19 cellular contexts compared by ENCODE assay signal in the genomic region with DNA sequence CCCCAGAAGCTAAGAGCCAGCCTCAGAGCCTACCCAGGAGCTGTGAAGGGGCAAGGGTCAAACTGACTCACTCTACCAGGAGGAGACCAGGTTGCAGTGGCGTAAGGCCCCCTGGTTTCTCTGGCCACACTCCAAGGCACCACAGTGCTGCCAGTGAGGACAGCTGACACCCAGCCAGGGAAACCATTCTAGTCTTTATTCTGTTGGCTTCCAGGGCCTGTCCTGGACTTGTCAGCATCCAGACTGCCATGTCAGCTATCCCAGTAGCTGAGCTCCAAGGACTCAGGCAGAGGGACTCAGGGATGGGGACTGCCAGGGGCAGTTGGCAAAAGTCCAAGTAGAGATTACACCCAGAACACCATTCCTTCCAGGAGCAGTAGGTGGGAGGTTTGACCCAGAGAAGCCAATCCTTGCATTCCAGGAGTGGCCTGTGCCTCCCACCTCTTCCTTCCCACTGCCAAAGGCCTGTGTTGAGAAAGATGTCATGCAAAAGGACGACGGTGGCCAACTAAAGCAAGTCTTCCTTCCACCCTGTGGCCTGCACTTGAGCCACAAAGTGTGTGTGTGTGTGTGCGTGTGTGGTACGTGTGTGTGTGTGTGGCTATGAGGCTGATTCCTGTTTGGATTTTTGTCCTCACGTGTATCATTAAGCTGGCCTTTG. TPM values are rescaled to one million over a fixed set of nuclear protein-coding genes. Genes with fewer than 3 reads are reported as not detected.
DNase-seq lines count a peak whose midpoint lies in the region; ATAC-seq, FAIRE-seq and TF ChIP-seq lines count a peak whose summit lies in the region.
"Had no signal": no experiment of that assay in that cellular context is flagged by ENCODE, and none has a peak within 500 bp of the region (broad histone marks: within the 10 kb centered on the region; RNA-seq: fewer than 3 reads in every experiment).

No MANE protein-coding gene starts in this region.

- H3K27me3 Mint-ChIP-seq in MCF 10A (ENCODE audit: insufficient read depth, unreplicated experiment) = no peaks in the 10 kb centered on the region
- peaks cover 0 to 2% of the 10 kb centered on the region in 2 donors for H3K27me3 Mint-ChIP-seq in T-cell
- H3K27me3 Mint-ChIP-seq in GM23338 (ENCODE audit: insufficient read depth, low read depth, poor library complexity) = peaks cover 4% of the 10 kb centered on the region

- H3K9me2 ChIP-seq in GM23338 (ENCODE audit: insufficient read depth) = no peaks in the 10 kb centered on the region

- BruUV-seq in MCF 10A (replicated peaks; lab: Mats Ljungman, UMichigan) = no TSS peak
- no TSS peak for BruUV-seq in mammary epithelial cell (replicated peaks; lab: Mats Ljungman, UMichigan)

- intact Hi-C loops in MCF 10A (cut with micrococcal nuclease) = no loop called here
- intact Hi-C loops in mammary epithelial cell (cut with micrococcal nuclease) = no loop called here
- intact Hi-C loops in ovary (cut with DNase I) = no loop called here

- no peak for TF ChIP-seq POLR2A in ovary (IDR thresholded peaks at IDR 0.05)

- ATAC-seq in T-cell (replicated peaks in 1 of 4) (no peak), GM23338 (no peak)
- ATAC-seq: esophagus mucosa, left colon had no signal

- CTCF ChIA-PET in MCF 10A (lab: Yijun Ruan, JAX) = interaction anchor here (0.5 to 1.3 kb wide), 4 partner anchors 10 to 167 kb away, joined by 3 to 4 read pairs (median 3); no protein-coding TSS in a partner anchor
- CTCF ChIA-PET in mammary epithelial cell (lab: Charles Lee; ENCODE audit: low non-redundant PET) = no interaction called here
- CTCF ChIA-PET in T-cell (lab: Charles Lee) = no interaction called here

- POLR2A ChIA-PET in MCF 10A (lab: Yijun Ruan, JAX) (interaction anchor here (0.6 to 1.5 kb wide), 4 partner anchors 9 to 73 kb away, joined by 3 to 4 read pairs (median 3); a partner anchor contains a TSS), T-cell (lab: Charles Lee) (no interaction called here)

- H4K20me1 ChIP-seq in mammary epithelial cell (ENCODE audit: insufficient read depth, low read length) = no peaks in the 10 kb centered on the region
- H4K20me1 ChIP-seq in GM23338 (replicated peaks; ENCODE audit: insufficient read depth) = no peaks in the 10 kb centered on the region

- H3K27ac ChIP-seq in mammary epithelial cell (ENCODE audit: insufficient read depth, low read depth, low read length) (no peak overlapping the region), cingulate gyrus (ENCODE audit: low read depth, low read length) (peak overlapping the region; percentile 8), GM23338 (ENCODE audit: low read depth) (no peak overlapping the region), ovary (no peak overlapping the region)
- H3K27ac ChIP-seq: HL-60 had no signal

- H3K36me3 ChIP-seq in mammary epithelial cell (ENCODE audit: insufficient read depth, low read length) = no peaks in the 10 kb centered on the region
- H3K36me3 ChIP-seq in GM23338 (ENCODE audit: insufficient read depth) = no peaks in the 10 kb centered on the region
- H3K36me3 ChIP-seq in ovary = no peaks in the 10 kb centered on the region
- H3K36me3 ChIP-seq: uterus had no signal

- H3K27ac Mint-ChIP-seq in MCF 10A (ENCODE audit: low read depth, unreplicated experiment) (no peak overlapping the region), T-cell (no peak overlapping the region), GM23338 (no peak overlapping the region)
- H3K27ac Mint-ChIP-seq: CD4-positive, CD25-positive, alpha-beta regulatory T cell; mesothelial cell of epicardium had no signal

- H3K4me1 Mint-ChIP-seq in MCF 10A (ENCODE audit: insufficient read depth, unreplicated experiment) = peaks cover 12% of the 10 kb centered on the region
- peaks cover 10 to 16% (median 10%) of the 10 kb centered on the region in 3 donors for H3K4me1 Mint-ChIP-seq in T-cell
- H3K4me1 Mint-ChIP-seq in GM23338 = peaks cover 9% of the 10 kb centered on the region

- no peaks in the 10 kb centered on the region for H3K9me3 Mint-ChIP-seq in MCF 10A (ENCODE audit: unreplicated experiment)
- peaks cover 0 to 3% (median 0%) of the 10 kb centered on the region in 3 donors for H3K9me3 Mint-ChIP-seq in T-cell
- H3K9me3 Mint-ChIP-seq in GM23338 = no peaks in the 10 kb centered on the region
- H3K9me3 Mint-ChIP-seq: mesothelial cell of epicardium had no signal

- no peaks in the 10 kb centered on the region for H3F3A ChIP-seq in GM23338 (replicated peaks; ENCODE audit: low read depth)

- H3K4me3 ChIP-seq in mammary epithelial cell (replicated peaks in 1 of 3; ENCODE audit: insufficient read depth in 1 of 3, low read depth in 2 of 3, low read length in 3 of 3) = no peak overlapping the region
- no peak overlapping the region for H3K4me3 ChIP-seq in GM23338
- H3K4me3 ChIP-seq in ovary = no peak overlapping the region
- H3K4me3 ChIP-seq: smooth muscle cell, uterus had no signal

- H3K4me1 ChIP-seq in mammary epithelial cell (ENCODE audit: insufficient read depth, low read length) (peaks cover 6% of the 10 kb centered on the region), GM23338 (ENCODE audit: insufficient read depth) (peaks cover 9% of the 10 kb centered on the region; the same call in 1 of the 2 replicates), ovary (ENCODE audit: insufficient read depth) (peaks cover 1% of the 10 kb centered on the region)

- H3K4me2 ChIP-seq in mammary epithelial cell (ENCODE audit: insufficient read depth, low read depth, low read length) (no peak overlapping the region), GM23338 (no peak overlapping the region)
- H3K4me2 ChIP-seq: smooth muscle cell had no signal

- TF ChIP-seq EP300 in ovary (IDR thresholded peaks at IDR 0.05) = no peak

- in situ Hi-C loops in mammary epithelial cell (cut with MboI; ENCODE audit: low sequenced_read_pairs in 2 of 2) = no loop called here

- H3K79me2 ChIP-seq in mammary epithelial cell (ENCODE audit: insufficient read depth, low read length) (no peaks in the 10 kb centered on the region), GM23338 (replicated peaks; ENCODE audit: insufficient read depth) (no peaks in the 10 kb centered on the region)

- FAIRE-seq in HTR-8/SVneo (lab: Jason Lieb, UNC) = no peak

- DNase-seq in MCF 10A (ENCODE audit: unreplicated experiment) (peak; percentile 79), mammary epithelial cell (no peak), NCI-H82 (lab: John Stamatoyannopoulos, UW) (peak; percentile 81), T-cell (no peak), GM23338 (ENCODE audit: low spot score) (no peak), HTR-8/SVneo (ENCODE audit: insufficient read length, low spot score) (no peak), ovary (no peak)
- DNase-seq: activated CD4-positive, alpha-beta T cell treated with anti-CD3 and anti-CD28 coated beads for 4 hours; activated effector memory CD4-positive, alpha-beta T cell treated with Interleukin-2 at 50 U/mL for 16 hours; CD4-positive, CD25-positive, alpha-beta regulatory T cell; left colon; SW 1271 had no signal

- WGBS in mammary epithelial cell (ENCODE audit: low coverage, missing lambda C conversion rate) = 45% methylated on average over 6 of the region's 6 CpGs
- WGBS in ovary, 3 donors = 58 to 64% (median 60%) methylated on average over 6 of the region's 6 CpGs

- H3K27me3 ChIP-seq in mammary epithelial cell (ENCODE audit: insufficient read depth, low read length) = no peaks in the 10 kb centered on the region
- H3K27me3 ChIP-seq in GM23338 (ENCODE audit: insufficient read depth) = no peaks in the 10 kb centered on the region
- no peaks in the 10 kb centered on the region for H3K27me3 ChIP-seq in ovary
- H3K27me3 ChIP-seq: uterus had no signal

- H3K9ac ChIP-seq in mammary epithelial cell (ENCODE audit: insufficient read depth, low read length) = no peak overlapping the region

- H3K4me3 Mint-ChIP-seq in MCF 10A (ENCODE audit: unreplicated experiment) (no peak overlapping the region), T-cell (no peak overlapping the region), GM23338 (no peak overlapping the region)
- H3K4me3 Mint-ChIP-seq: mesothelial cell of epicardium had no signal

- no peaks in the 10 kb centered on the region for H3K36me3 Mint-ChIP-seq in MCF 10A (ENCODE audit: insufficient read depth, unreplicated experiment)
- peaks cover 44% of the 10 kb centered on the region for H3K36me3 Mint-ChIP-seq in T-cell
- H3K36me3 Mint-ChIP-seq in GM23338 (ENCODE audit: low read depth) = no peaks in the 10 kb centered on the region; the same call in 2 of the 3 replicates

- dilution Hi-C loops in mammary epithelial cell (cut with HindIII; ENCODE audit: low sequenced_read_pairs) = no loop called here

- H3K9me3 ChIP-seq in mammary epithelial cell (replicated peaks; ENCODE audit: insufficient read depth, low read length) (no peaks in the 10 kb centered on the region), ovary (no peaks in the 10 kb centered on the region)
- H3K9me3 ChIP-seq: uterus had no signal

- TF ChIP-seq CTCF in MCF 10A (IDR thresholded peaks at IDR 0.05; ENCODE audit: unreplicated experiment) = no peak
- no peak for TF ChIP-seq CTCF in mammary epithelial cell (conservative IDR thresholded peaks at IDR 0.05 in 1 of 2, IDR thresholded peaks at IDR 0.05 in 1 of 2; ENCODE audit: extremely low read depth in 1 of 2, insufficient read depth in 1 of 2, low read depth in 1 of 2, low read length in 2 of 2)
- no peak for TF ChIP-seq CTCF in GM23338 (conservative IDR thresholded peaks at IDR 0.05; ENCODE audit: low read depth in 2 of 2)
- TF ChIP-seq CTCF in ovary (IDR thresholded peaks at IDR 0.05) = no peak

- no peak overlapping the region for H2AFZ ChIP-seq in mammary epithelial cell (ENCODE audit: low read depth, low read length)
- no peak overlapping the region for H2AFZ ChIP-seq in GM23338

RNA-seq across cellular contexts. Expression of a gene that starts 3.6 kb away (rescaled TPM):
- total RNA-seq in MCF 10A (2022) = 1.8 and 2.2 TPM in 2 replicates
- 10 to 100 TPM in 1 of 2 donors, 1 to 10 TPM in 1; 6.7 to 11.0 TPM for total RNA-seq in mammary epithelial cell
- polyA plus RNA-seq in mammary epithelial cell = 3.2 TPM
- polyA minus RNA-seq in mammary epithelial cell = 6.0 TPM
- total RNA-seq in T-cell = 1 to 10 TPM in 4 of 5 donors, under 1 TPM in 1; 0.90 to 9.9 (median 1.8) TPM
- 34.1 and 39.4 TPM in 2 replicates for total RNA-seq in GM23338 (2014; rRNA removed; shearing (Covaris generic))
- polyA plus RNA-seq in GM23338 (2016; fragmentation: Nextera tagmentation; extraction: Ambion mirVana) = 5.9 and 6.8 TPM in 2 replicates
- total RNA-seq in ovary = 10 to 100 TPM in 6 of 7 donors, 1 to 10 TPM in 1; 9.9 to 24.1 (median 15.2) TPM
- polyA plus RNA-seq in ovary = 1 to 10 TPM; 3.7 to 8.0 TPM

RNA-seq across cellular contexts. Expression of a gene that starts 25.2 kb away (rescaled TPM):
- total RNA-seq in MCF 10A (2022) (1.0 and 1.3 TPM in 2 replicates), mammary epithelial cell (1 to 10 TPM; 2.1 to 2.7 TPM), T-cell (1 to 10 TPM; 2.5 to 6.8 (median 4.6) TPM), ovary (1 to 10 TPM in 1 of 7 donors, under 1 TPM in 5, not detected in 1; 0.48 to 1.6 (median 0.67) TPM)
- polyA plus RNA-seq in mammary epithelial cell (0.24 TPM), GM23338 (2016; fragmentation: Nextera tagmentation; extraction: Ambion mirVana) (not detected in 2 replicates), ovary (under 1 TPM in 1 of 2 donors, not detected in 1; 0.23 TPM)
- not detected for polyA minus RNA-seq in mammary epithelial cell
- 1.1 TPM in 1 of 2 replicates, not detected in the other for total RNA-seq in GM23338 (2014; rRNA removed; shearing (Covaris generic))
- polyA plus RNA-seq: CD4-positive, CD25-positive, alpha-beta regulatory T cell had no signal

RNA-seq across cellular contexts. Expression of a gene that starts 34.6 kb away (rescaled TPM):
- total RNA-seq in MCF 10A (2022) = 8.1 and 8.6 TPM in 2 replicates
- 10 to 100 TPM; 13.2 to 14.0 TPM for total RNA-seq in mammary epithelial cell
- 5.2 TPM for polyA plus RNA-seq in mammary epithelial cell
- 19.6 TPM for polyA minus RNA-seq in mammary epithelial cell
- 100 to 1,000 TPM in 2 of 5 donors, 10 to 100 TPM in 3; 54.0 to 198 (median 63.5) TPM for total RNA-seq in T-cell
- total RNA-seq in GM23338 (2014; rRNA removed; shearing (Covaris generic)) = 14.6 and 15.4 TPM in 2 replicates
- polyA plus RNA-seq in GM23338 (2016; fragmentation: Nextera tagmentation; extraction: Ambion mirVana) = 5.6 and 9.5 TPM in 2 replicates
- total RNA-seq in ovary = 10 to 100 TPM; 44.8 to 94.2 (median 70.8) TPM
- 10 to 100 TPM; 37.2 to 38.0 TPM for polyA plus RNA-seq in ovary

RNA-seq across cellular contexts. Expression of a gene that starts 35.8 kb away (rescaled TPM):
- total RNA-seq in MCF 10A (2022) (28.1 and 30.2 TPM in 2 replicates), mammary epithelial cell (10 to 100 TPM; 28.5 to 30.9 TPM), T-cell (10 to 100 TPM; 49.4 to 87.5 (median 65.2) TPM), ovary (10 to 100 TPM; 18.7 to 31.7 (median 26.5) TPM)
- polyA plus RNA-seq in mammary epithelial cell (19.6 TPM), GM23338 (2016; fragmentation: Nextera tagmentation; extraction: Ambion mirVana) (23.3 and 27.6 TPM in 2 replicates), ovary (10 to 100 TPM in 1 of 2 donors, 1 to 10 TPM in 1; 2.9 to 30.0 TPM)
- 18.1 TPM for polyA minus RNA-seq in mammary epithelial cell
- total RNA-seq in GM23338 (2014; rRNA removed; shearing (Covaris generic)) = 22.4 and 34.1 TPM in 2 replicates

RNA-seq across cellular contexts. Expression of a gene that starts 40.6 kb away (rescaled TPM):
- total RNA-seq in MCF 10A (2022) = 0.52 and 0.91 TPM in 2 replicates
- total RNA-seq in mammary epithelial cell = 10 to 100 TPM; 16.2 to 42.3 TPM
- 16.4 TPM for polyA plus RNA-seq in mammary epithelial cell
- 16.9 TPM for polyA minus RNA-seq in mammary epithelial cell
- 1 to 10 TPM; 2.5 to 9.6 (median 5.1) TPM for total RNA-seq in T-cell
- total RNA-seq in GM23338 (2014; rRNA removed; shearing (Covaris generic)) = 74.5 and 107 TPM in 2 replicates
- 89.8 and 97.8 TPM in 2 replicates for polyA plus RNA-seq in GM23338 (2016; fragmentation: Nextera tagmentation; extraction: Ambion mirVana)
- 1 to 10 TPM; 1.4 to 8.0 (median 5.2) TPM for total RNA-seq in ovary
- polyA plus RNA-seq in ovary = 1 to 10 TPM in 1 of 2 donors, under 1 TPM in 1; 0.42 to 2.5 TPM
- total RNA-seq: glomerular endothelial cell had no signal

Comparison
In these comparisons a context has a peak if more than half of its experiments do, and no peak if none do; other contexts are left out.
1. DNase-seq: peak in MCF 10A (single experiment) and NCI-H82 (single experiment); none in mammary epithelial cell (single experiment), T-cell (0 of 34), GM23338 (single experiment), HTR-8/SVneo (single experiment) and ovary (0 of 5).